17 cellular contexts compared by ENCODE assay signal in the genomic region with DNA sequence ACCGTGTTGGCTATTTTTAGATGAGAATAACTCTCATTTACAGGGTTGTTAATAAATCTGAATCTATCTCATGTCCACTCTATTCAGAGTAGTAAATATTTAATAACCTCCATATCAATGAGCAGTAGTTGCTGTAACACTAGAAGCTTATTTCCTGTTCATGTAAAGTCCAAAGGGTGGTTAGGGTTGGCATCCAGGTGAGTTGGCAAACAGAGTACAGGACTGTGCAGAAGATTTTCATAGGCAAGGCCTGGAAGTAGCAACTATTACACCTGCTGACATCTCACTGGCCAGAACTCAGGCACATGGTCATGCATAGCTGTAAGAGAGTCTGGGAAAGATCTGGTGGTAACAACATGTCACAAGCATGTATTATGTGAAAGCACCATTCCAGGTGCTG.
"Had no signal": no experiment of that assay in that cellular context is flagged by ENCODE, and none has a peak within 500 bp of the region (broad histone marks: within the 10 kb centered on the region; RNA-seq: fewer than 3 reads in every experiment).

No MANE protein-coding gene starts in this region.

- H3K4me1 ChIP-seq: gastroesophageal sphincter, heart right ventricle, tibial nerve, vagina had no signal

- DNase-seq: activated CD4-positive, alpha-beta T cell treated with anti-CD3 and anti-CD28 coated beads, Interleukin-2, amount 50 U/mL, for 1 hour; activated CD8-positive, alpha-beta memory T cell treated with anti-CD3 and anti-CD28 coated beads for 24 hours; activated naive CD8-positive, alpha-beta T cell treated with anti-CD3 and anti-CD28 coated beads, Interleukin-2, amount 10 ng/mL, durations not matched to agents 7 days and 5 days; anterior cingulate cortex; dorsolateral prefrontal cortex; endodermal cell; heart right ventricle; left cardiac atrium; midbrain; naive B cell; ovary; stimulated activated CD4-positive, alpha-beta T cell treated with anti-CD3 and anti-CD28 coated beads, Interleukin-12 subunit alpha, Interleukin-12 subunit beta, amount 100 ng/mL, for 4 hours had no signal

- H3K27ac ChIP-seq: dorsolateral prefrontal cortex, gastroesophageal sphincter, heart right ventricle, ovary, tibial nerve, vagina had no signal

- H3K27me3 ChIP-seq: gastroesophageal sphincter, ovary, tibial nerve, vagina had no signal

- H3K4me3 ChIP-seq: dorsolateral prefrontal cortex, gastroesophageal sphincter, heart right ventricle, ovary, tibial nerve, vagina had no signal

- H3K9me3 ChIP-seq: ovary, vagina had no signal

- H3K36me3 ChIP-seq: gastroesophageal sphincter, heart right ventricle, ovary, tibial nerve, vagina had no signal

- ATAC-seq: activated CD4-positive, CD25-positive, alpha-beta regulatory T cell treated with anti-CD3 and anti-CD28 coated beads, Interleukin-2, amount 50 U/mL, for 24 hours; gastroesophageal sphincter; heart right ventricle; left cardiac atrium; stimulated activated effector memory CD8-positive, alpha-beta T cell treated with anti-CD3 and anti-CD28 coated beads, Interleukin-12 subunit alpha, Interleukin-12 subunit beta, amount 100 ng/mL, for 72 hours had no signal
